ENCODE assay signal across 1 cellular context in the genomic region with DNA sequence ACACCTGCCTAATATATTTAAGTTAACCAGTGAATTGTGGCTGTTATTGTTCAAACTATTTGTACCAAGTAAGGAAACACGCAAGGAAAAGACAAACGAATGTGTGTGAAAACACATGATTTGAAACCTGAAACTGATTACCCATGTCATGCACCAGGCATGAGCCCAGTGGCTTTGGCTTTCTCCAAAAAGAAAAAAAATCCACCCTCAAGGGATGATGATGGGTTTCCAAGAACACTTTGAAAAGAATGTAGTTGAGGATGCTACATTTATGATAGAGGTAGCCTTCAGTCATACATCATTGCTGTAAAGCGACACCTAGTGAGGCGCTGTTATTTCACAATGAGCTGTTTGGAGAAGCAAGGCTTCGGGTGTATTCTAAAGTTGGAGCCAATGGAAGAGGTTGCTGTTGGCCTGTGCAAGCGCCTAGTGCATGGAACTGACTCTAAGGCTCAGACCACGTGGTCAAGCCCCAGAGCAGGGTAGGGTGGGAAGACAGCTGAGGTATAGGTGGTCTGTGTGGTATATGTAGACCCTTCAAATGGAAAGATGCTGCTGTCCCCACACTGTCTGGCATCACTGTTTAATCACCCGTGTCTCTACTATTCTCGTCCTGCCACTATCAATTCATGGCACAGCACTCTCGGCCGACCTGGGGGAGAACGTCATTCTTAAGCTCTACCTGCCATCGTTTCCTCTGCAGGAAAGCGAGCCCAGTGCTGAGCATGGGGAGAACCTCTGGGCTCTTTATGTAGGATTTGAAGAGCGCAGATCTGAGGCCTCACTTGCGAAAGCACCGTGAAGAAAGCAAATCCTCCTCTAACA.
TF ChIP-seq lines count a peak whose summit lies in the region.

No MANE protein-coding gene starts in this region.

TF ChIP-seq in SK-N-SH, 30 proteins besides CTCF, POLR2A, EP300 and RAD21 (continued from another document):
- no peak for TF ChIP-seq TEAD4 (IDR thresholded peaks at IDR 0.05; ENCODE audit: borderline replicate concordance, insufficient read depth)
